Comparison of ENCODE assay signal across 1 cellular context in the genomic region with DNA sequence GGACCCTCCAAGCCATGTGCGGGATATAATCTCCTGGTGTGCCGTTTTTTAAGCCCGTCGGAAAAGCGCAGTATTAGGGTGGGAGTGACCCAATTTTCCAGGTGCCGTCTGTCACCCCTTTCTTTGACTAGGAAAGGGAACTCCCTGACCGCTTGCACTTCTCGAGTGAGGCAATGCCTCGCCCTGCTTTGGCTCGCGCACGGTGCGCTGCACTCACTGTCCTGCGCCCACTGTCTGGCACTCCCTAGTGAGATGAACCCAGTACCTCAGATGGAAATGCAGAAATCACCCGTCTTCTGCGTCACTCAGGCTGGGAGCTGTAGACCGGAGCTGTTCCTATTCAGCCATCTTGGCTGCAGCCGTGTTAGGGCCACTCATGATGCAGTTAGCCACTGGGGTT. TPM values are rescaled to one million over a fixed set of nuclear protein-coding genes. Genes with fewer than 3 reads are reported as not detected.
"Had no signal": no experiment of that assay in that cellular context is flagged by ENCODE, and none has a peak within 500 bp of the region (broad histone marks: within the 10 kb centered on the region; RNA-seq: fewer than 3 reads in every experiment).

No MANE protein-coding gene starts in this region.

RNA-seq across cellular contexts. Expression of a gene that starts 37.6 kb away (rescaled TPM):
- total RNA-seq: ascending aorta had no signal
